Comparison of ENCODE assay signal across 19 cellular contexts in genomic region chr2:241445426-241445825, GRCh38.
DNase-seq lines count a peak whose midpoint lies in the region; ATAC-seq and TF ChIP-seq lines count a peak whose summit lies in the region.
"Had no signal": no experiment of that assay in that cellular context is flagged by ENCODE, and none has a peak within 500 bp of the region (broad histone marks: within the 10 kb centered on the region; RNA-seq: fewer than 3 reads in every experiment).

No MANE protein-coding gene starts in this region.

- POLR2A ChIA-PET in WTC11 (lab: Charles Lee), result no interaction called here

- H3K4me1 ChIP-seq in HAP-1, result no peaks in the 10 kb centered on the region
- no peaks in the 10 kb centered on the region for H3K4me1 ChIP-seq in tibial artery
- H3K4me1 ChIP-seq: foreskin keratinocyte had no signal

- peaks cover 25% of the 10 kb centered on the region for H3K36me3 Mint-ChIP-seq in activated naive CD4-positive, alpha-beta T cell treated with anti-CD3 and anti-CD28 coated beads, Interleukin-2, amount 10 ng/mL, durations not matched to agents 7 days and 5 days
- peaks cover 8% of the 10 kb centered on the region for H3K36me3 Mint-ChIP-seq in WTC11

- no peak overlapping the region for H3K27ac ChIP-seq in tibial artery
- H3K27ac ChIP-seq: foreskin keratinocyte had no signal

- H3K4me3 ChIP-seq in HAP-1 (no peak overlapping the region), tibial artery (no peak overlapping the region)
- H3K4me3 ChIP-seq: K562 had no signal

- DNase-seq in activated naive CD4-positive, alpha-beta T cell treated with anti-CD3 and anti-CD28 coated beads, Interleukin-2, amount 10 ng/mL, durations not matched to agents 7 days and 5 days, result peak; percentile 46
- DNase-seq in activated naive CD4-positive, alpha-beta T cell (lab: John Stamatoyannopoulos, UW), result no peak
- DNase-seq in HAP-1 (ENCODE audit: low spot score in 2 of 2) (peak; percentile 10 to 56), WTC11 (ENCODE audit: low spot score) (no peak), cerebellar cortex (ENCODE audit: low spot score) (no peak), cerebellum (ENCODE audit: low spot score) (no peak), tibial artery (no peak)
- DNase-seq in stimulated activated naive CD8-positive, alpha-beta T cell treated with anti-CD3 and anti-CD28 coated beads, Interleukin-15, amount 100 ng/mL, for 72 hours, result peak in 1 of 2 donors; percentile 30
- DNase-seq: ACHN, activated gamma-delta T cell treated with Interleukin-2 at 50 U/mL for 16 hours, cortex of kidney, foreskin keratinocyte, GOT3, NCI-H1105, NCI-H2171 treated with DMSO at 0.1 percent for 48 hours, NCI-H748 treated with DMSO at 0.1 percent for 48 hours had no signal

- intact Hi-C loops in tibial artery (cut with DNase I; ENCODE audit: low total_unique reads), result no loop called here

- in situ Hi-C loops in HAP-1 (cut with MboI; ENCODE audit: low sequenced_read_pairs), result no loop called here

- CTCF ChIA-PET in activated naive CD4-positive, alpha-beta T cell treated with anti-CD3 and anti-CD28 coated beads, Interleukin-2, amount 10 ng/mL, durations not matched to agents 7 days and 5 days (lab: Charles Lee), result no interaction called here
- CTCF ChIA-PET in WTC11 (lab: Charles Lee), result no interaction called here

- H3K27me3 ChIP-seq in HAP-1 (ENCODE audit: low read depth) (no peaks in the 10 kb centered on the region), tibial artery (no peaks in the 10 kb centered on the region)

- peaks cover 26% of the 10 kb centered on the region for H3K36me3 ChIP-seq in HAP-1 (replicated peaks)
- H3K36me3 ChIP-seq in tibial artery, result peaks cover 27 to 69% (median 69%) of the 10 kb centered on the region in 3 donors

- no peak; the same call in 1 of the 2 replicates for ATAC-seq in WTC11
- ATAC-seq in stimulated activated naive CD8-positive, alpha-beta T cell treated with anti-CD3 and anti-CD28 coated beads, Interleukin-15, amount 100 ng/mL, for 72 hours, result peak; percentile 55
- ATAC-seq: foreskin keratinocyte, K562 had no signal

- peak overlapping the region; percentile 11 for H3K27ac Mint-ChIP-seq in activated naive CD4-positive, alpha-beta T cell treated with anti-CD3 and anti-CD28 coated beads, Interleukin-2, amount 10 ng/mL, durations not matched to agents 7 days and 5 days
- H3K27ac Mint-ChIP-seq in WTC11, result 0 out of 2 replicates have a peak overlapping the region, but pooled peaks have one; percentile 36
- no peak overlapping the region for H3K27ac Mint-ChIP-seq in stimulated activated naive CD8-positive, alpha-beta T cell treated with anti-CD3 and anti-CD28 coated beads, Interleukin-15, amount 100 ng/mL, for 72 hours
- H3K27ac Mint-ChIP-seq: CD4-positive, CD25-positive, alpha-beta regulatory T cell; stimulated activated naive CD8-positive, alpha-beta T cell treated with anti-CD3 and anti-CD28 coated beads, Interleukin-15, Interleukin-2, amounts not matched to agents 100 ng/mL and 50 ng/mL, for 24 hours had no signal

- H3K9me3 ChIP-seq in HAP-1 (no peaks in the 10 kb centered on the region), tibial artery (no peaks in the 10 kb centered on the region)

- H3K4me1 Mint-ChIP-seq in activated naive CD4-positive, alpha-beta T cell treated with anti-CD3 and anti-CD28 coated beads, Interleukin-2, amount 10 ng/mL, durations not matched to agents 7 days and 5 days, result peaks cover 31% of the 10 kb centered on the region
- no peaks in the 10 kb centered on the region for H3K4me1 Mint-ChIP-seq in WTC11
- peaks cover 31% of the 10 kb centered on the region for H3K4me1 Mint-ChIP-seq in stimulated activated naive CD8-positive, alpha-beta T cell treated with anti-CD3 and anti-CD28 coated beads, Interleukin-15, amount 100 ng/mL, for 72 hours

- no peaks in the 10 kb centered on the region for H3K9me3 Mint-ChIP-seq in activated naive CD4-positive, alpha-beta T cell treated with anti-CD3 and anti-CD28 coated beads, Interleukin-2, amount 10 ng/mL, durations not matched to agents 7 days and 5 days
- no peaks in the 10 kb centered on the region for H3K9me3 Mint-ChIP-seq in WTC11
- H3K9me3 Mint-ChIP-seq in stimulated activated naive CD8-positive, alpha-beta T cell treated with anti-CD3 and anti-CD28 coated beads, Interleukin-15, amount 100 ng/mL, for 72 hours, result no peaks in the 10 kb centered on the region
- H3K9me3 Mint-ChIP-seq: CD4-positive, CD25-positive, alpha-beta regulatory T cell; stimulated activated naive CD8-positive, alpha-beta T cell treated with anti-CD3 and anti-CD28 coated beads, Interleukin-15, Interleukin-2, amounts not matched to agents 100 ng/mL and 50 ng/mL, for 24 hours had no signal

- peaks cover 71% of the 10 kb centered on the region for H3K27me3 Mint-ChIP-seq in activated naive CD4-positive, alpha-beta T cell treated with anti-CD3 and anti-CD28 coated beads, Interleukin-2, amount 10 ng/mL, durations not matched to agents 7 days and 5 days
- no peaks in the 10 kb centered on the region for H3K27me3 Mint-ChIP-seq in WTC11 (ENCODE audit: low read depth)
- peaks cover 61% of the 10 kb centered on the region for H3K27me3 Mint-ChIP-seq in stimulated activated naive CD8-positive, alpha-beta T cell treated with anti-CD3 and anti-CD28 coated beads, Interleukin-15, amount 100 ng/mL, for 72 hours

- no peak overlapping the region for H3K4me3 Mint-ChIP-seq in activated naive CD4-positive, alpha-beta T cell treated with anti-CD3 and anti-CD28 coated beads, Interleukin-2, amount 10 ng/mL, durations not matched to agents 7 days and 5 days
- H3K4me3 Mint-ChIP-seq in WTC11, result no peak overlapping the region
- no peak overlapping the region for H3K4me3 Mint-ChIP-seq in stimulated activated naive CD8-positive, alpha-beta T cell treated with anti-CD3 and anti-CD28 coated beads, Interleukin-15, amount 100 ng/mL, for 72 hours
- H3K4me3 Mint-ChIP-seq: CD4-positive, CD25-positive, alpha-beta regulatory T cell; stimulated activated naive CD8-positive, alpha-beta T cell treated with anti-CD3 and anti-CD28 coated beads, Interleukin-15, Interleukin-2, amounts not matched to agents 100 ng/mL and 50 ng/mL, for 24 hours had no signal

- no peak for TF ChIP-seq CTCF in WTC11 (IDR thresholded peaks at IDR 0.05)
- no peak for TF ChIP-seq CTCF in tibial artery (IDR thresholded peaks at IDR 0.05)

TF ChIP-seq in WTC11, 78 proteins besides CTCF, POLR2A, EP300 and RAD21:
- TF ChIP-seq JUN (CRISPR knock-in tag; IDR thresholded peaks at IDR 0.05), result no peak
- TF ChIP-seq USF1 (CRISPR knock-in tag; IDR thresholded peaks at IDR 0.05), result no peak
- TF ChIP-seq ZNF423 (CRISPR knock-in tag; IDR thresholded peaks at IDR 0.05), result no peak
- no peak for TF ChIP-seq IRF1 (CRISPR knock-in tag; IDR thresholded peaks at IDR 0.05)
- no peak for TF ChIP-seq ZBTB21 (CRISPR knock-in tag; IDR thresholded peaks at IDR 0.05; ENCODE audit: borderline replicate concordance)
- no peak for TF ChIP-seq ESRRA (CRISPR knock-in tag; IDR thresholded peaks at IDR 0.05; ENCODE audit: borderline replicate concordance)
- TF ChIP-seq TEAD4 (CRISPR knock-in tag; IDR thresholded peaks at IDR 0.05), result no peak
- no peak for TF ChIP-seq ZNF138 (CRISPR knock-in tag; conservative IDR thresholded peaks at IDR 0.05)
- TF ChIP-seq PRDM15 (CRISPR knock-in tag; IDR thresholded peaks at IDR 0.05), result no peak

Comparison
In these comparisons a context has a peak if more than half of its experiments do, and no peak if none do; other contexts are left out.
1. DNase-seq: peak in activated naive CD4-positive, alpha-beta T cell treated with anti-CD3 and anti-CD28 coated beads, Interleukin-2, amount 10 ng/mL, durations not matched to agents 7 days and 5 days (single experiment) and HAP-1 (2 of 2); none in activated naive CD4-positive, alpha-beta T cell (0 of 4), WTC11 (single experiment), cerebellar cortex (single experiment), cerebellum (single experiment) and tibial artery (0 of 2).
2. H3K27ac Mint-ChIP-seq: peak in activated naive CD4-positive, alpha-beta T cell treated with anti-CD3 and anti-CD28 coated beads, Interleukin-2, amount 10 ng/mL, durations not matched to agents 7 days and 5 days (single experiment) and WTC11 (single experiment); none in stimulated activated naive CD8-positive, alpha-beta T cell treated with anti-CD3 and anti-CD28 coated beads, Interleukin-15, amount 100 ng/mL, for 72 hours (0 of 2).